11 cellular contexts compared by ENCODE assay signal in genomic region chr14:104657114-104657524, GRCh38. TPM values are rescaled to one million over a fixed set of nuclear protein-coding genes. Genes with fewer than 3 reads are reported as not detected.
DNase-seq lines count a peak whose midpoint lies in the region; ATAC-seq and TF ChIP-seq lines count a peak whose summit lies in the region.
"Had no signal": no experiment of that assay in that cellular context is flagged by ENCODE, and none has a peak within 500 bp of the region (broad histone marks: within the 10 kb centered on the region; RNA-seq: fewer than 3 reads in every experiment).

No MANE protein-coding gene starts in this region.

- no peak for DNase-seq in CD4-positive, alpha-beta T cell
- peak; percentile 34 to 53 for DNase-seq in NOMO-1 (lab: John Stamatoyannopoulos, UW; ENCODE audit: unreplicated experiment in 2 of 2)
- DNase-seq in left colon: no peak
- DNase-seq in NCI-H748 treated with DMSO at 0.1 percent for 48 hours (lab: John Stamatoyannopoulos, UW): no peak
- no peak for DNase-seq in COR-L47 (lab: John Stamatoyannopoulos, UW)
- DNase-seq in NCI-H2081 treated with DMSO at 0.1 percent for 48 hours (lab: John Stamatoyannopoulos, UW): no peak
- DNase-seq in GM23248: no peak

- ATAC-seq in CD4-positive, alpha-beta T cell (ENCODE audit: poor library complexity): peak; percentile 54
- ATAC-seq in GM19463 (IDR thresholded peaks at IDR 0.05; ENCODE audit: unreplicated experiment): peak; percentile 18
- ATAC-seq in left colon: peak; percentile 42

- no peak for TF ChIP-seq CTCF in CD4-positive, alpha-beta T cell (IDR thresholded peaks at IDR 0.05)

- no peak overlapping the region for H3K4me3 ChIP-seq in GM23248
- H3K4me3 ChIP-seq: hepatocyte had no signal

- H3K9me3 Mint-ChIP-seq in CD4-positive, alpha-beta T cell: no peaks in the 10 kb centered on the region

- peak overlapping the region; percentile 40 for H3K27ac Mint-ChIP-seq in CD4-positive, alpha-beta T cell

- peaks cover 11% of the 10 kb centered on the region for H3K4me1 ChIP-seq in GM23248 (ENCODE audit: insufficient read depth)

- peaks cover 15% of the 10 kb centered on the region for H3K27me3 ChIP-seq in CD4-positive, alpha-beta T cell (ENCODE audit: control insufficient read depth, insufficient read depth, low read length)
- peaks cover 7% of the 10 kb centered on the region; the same call in 1 of the 2 replicates for H3K27me3 ChIP-seq in GM23248 (replicated peaks; ENCODE audit: insufficient read depth)
- H3K27me3 ChIP-seq: hepatocyte had no signal

- intact Hi-C loops in CD4-positive, alpha-beta T cell (cut with DNase I, micrococcal nuclease): no loop called here
- intact Hi-C loops in left colon (cut with DNase I, micrococcal nuclease): no loop called here

- H3K9ac ChIP-seq in GM23248: no peak overlapping the region

- H3K4me1 Mint-ChIP-seq in CD4-positive, alpha-beta T cell (ENCODE audit: low read depth): peaks cover 43% of the 10 kb centered on the region

- H3K9me3 ChIP-seq in CD4-positive, alpha-beta T cell (ENCODE audit: control insufficient read depth, low read length): peaks cover 3% of the 10 kb centered on the region
- H3K9me3 ChIP-seq in GM23248 (ENCODE audit: low read depth): no peaks in the 10 kb centered on the region

- H3K79me2 ChIP-seq in GM23248 (ENCODE audit: insufficient read depth): no peaks in the 10 kb centered on the region
- H3K79me2 ChIP-seq: hepatocyte had no signal

- peaks cover 6% of the 10 kb centered on the region for H3K27me3 Mint-ChIP-seq in CD4-positive, alpha-beta T cell

- in situ Hi-C loops in GM23248 (cut with MboI): no loop called here

- no peaks in the 10 kb centered on the region for H4K20me1 ChIP-seq in GM23248 (ENCODE audit: insufficient read depth)

- POLR2A ChIA-PET in CD4-positive, alpha-beta T cell (lab: Charles Lee): interaction anchor here (1.0 kb wide), 2 partner anchors 9 to 41 kb away, joined by 3 to 4 read pairs; no protein-coding TSS in a partner anchor

- H3K4me2 ChIP-seq in GM23248 (ENCODE audit: unreplicated experiment): no peak overlapping the region
- H3K4me2 ChIP-seq: hepatocyte had no signal

- no peaks in the 10 kb centered on the region for H3K36me3 Mint-ChIP-seq in CD4-positive, alpha-beta T cell (ENCODE audit: low read depth)

- H3K9me2 ChIP-seq in GM23248 (ENCODE audit: insufficient read depth): no peaks in the 10 kb centered on the region

- no peak overlapping the region for H3K27ac ChIP-seq in CD4-positive, alpha-beta T cell (ENCODE audit: low read depth, low read length)
- H3K27ac ChIP-seq in GM23248: no peak overlapping the region
- H3K27ac ChIP-seq: hepatocyte, RWPE1 had no signal

- no peak overlapping the region for H2AFZ ChIP-seq in GM23248
- H2AFZ ChIP-seq: hepatocyte had no signal

- WGBS in GM23248 (ENCODE audit: low coverage in 1 of 2, low lambda C conversion rate in 2 of 2, missing lambda C conversion rate in 2 of 2), 2 experiments: 34 to 49% methylated on average over 8 of the region's 8 CpGs

- H3K36me3 ChIP-seq in GM23248 (ENCODE audit: low read depth): no peaks in the 10 kb centered on the region

- H3K4me3 Mint-ChIP-seq in CD4-positive, alpha-beta T cell: no peak overlapping the region

- no peaks in the 10 kb centered on the region for H3F3A ChIP-seq in GM23248 (ENCODE audit: insufficient read depth)

- CTCF ChIA-PET in CD4-positive, alpha-beta T cell (lab: Charles Lee): no interaction called here

RNA-seq across cellular contexts. Expression of gene INF2, which starts 32.3 kb away (rescaled TPM):
- total RNA-seq in CD4-positive, alpha-beta T cell: 10 to 100 TPM; 74.9 to 76.9 TPM
- 100 to 1,000 TPM; 187 to 203 TPM for total RNA-seq in left colon
- 53.3 and 62.1 TPM in 2 replicates for total RNA-seq in GM23248 (2014; rRNA removed; shearing (Covaris generic))
- 23.0 and 24.2 TPM in 2 replicates for polyA plus RNA-seq in GM23248 (2016; fragmentation: Nextera tagmentation; extraction: Ambion mirVana)

RNA-seq across cellular contexts. Expression of gene TMEM179, which starts 52.5 kb away (rescaled TPM):
- not detected for total RNA-seq in CD4-positive, alpha-beta T cell
- 1 to 10 TPM in 1 of 2 donors, under 1 TPM in 1; 0.34 to 1.7 TPM for total RNA-seq in left colon
- total RNA-seq in GM23248 (2014; rRNA removed; shearing (Covaris generic)): not detected in 2 replicates
- not detected in 2 replicates for polyA plus RNA-seq in GM23248 (2016; fragmentation: Nextera tagmentation; extraction: Ambion mirVana)
- total RNA-seq: bronchial epithelial cell had no signal

Comparison
In these comparisons a context has a peak if more than half of its experiments do, and no peak if none do; other contexts are left out.
1. DNase-seq: peak in NOMO-1 (2 of 2); none in CD4-positive, alpha-beta T cell (0 of 10), left colon (0 of 2), NCI-H748 treated with DMSO at 0.1 percent for 48 hours (single experiment), COR-L47 (single experiment), NCI-H2081 treated with DMSO at 0.1 percent for 48 hours (single experiment) and GM23248 (single experiment).
2. Peak in every context shown above with its lines, with median percentiles within 50 percentile points of each other: ATAC-seq.